13 cellular contexts compared by ENCODE assay signal in genomic region chr9:68318209-68318608, GRCh38. TPM values are rescaled to one million over a fixed set of nuclear protein-coding genes. Genes with fewer than 3 reads are reported as not detected.
DNase-seq lines count a peak whose midpoint lies in the region; ATAC-seq and TF ChIP-seq lines count a peak whose summit lies in the region.
"Not testable (repeated sequence)": the region's sequence is repeated elsewhere in the genome, so short reads cannot be mapped to it uniquely, and the experiment has no call there.
"Had no signal": no experiment of that assay in that cellular context is flagged by ENCODE, and none has a peak within 500 bp of the region (broad histone marks: within the 10 kb centered on the region; RNA-seq: fewer than 3 reads in every experiment).

No MANE protein-coding gene starts in this region.

- H3K27ac Mint-ChIP-seq in CD4-positive, alpha-beta T cell; activated CD8-positive, alpha-beta T cell treated with anti-CD3 and anti-CD28 coated beads for 36 hours; activated T-helper 17 cell treated with anti-CD3 and anti-CD28 coated beads, Interleukin-2, amount 50 U/mL, for 72 hours; endodermal cell; natural killer cell treated with Interleukin-12 subunit alpha and Interleukin-12 subunit beta and Interleukin-15 and Interleukin-18, amount 100 ng/mL, for 72 hours; stimulated activated naive CD8-positive, alpha-beta T cell treated with anti-CD3 and anti-CD28 coated beads, Interleukin-15, amount 100 ng/mL, for 72 hours: not testable (repeated sequence)

- WGBS in endodermal cell (ENCODE audit: insufficient coverage in 1 of 2, insufficient read length in 1 of 2), 2 experiments, result 67 to 80% methylated on average over 3 to 7 of the region's 10 CpGs
- 65 to 66% methylated on average over 9 of the region's 10 CpGs for WGBS in aorta, 2 donors

- ATAC-seq in CD4-positive, alpha-beta T cell (ENCODE audit: poor library complexity), result peak; percentile 46
- peak; percentile 57 for ATAC-seq in activated CD8-positive, alpha-beta T cell treated with anti-CD3 and anti-CD28 coated beads for 36 hours
- ATAC-seq in activated T-helper 17 cell treated with anti-CD3 and anti-CD28 coated beads, Interleukin-2, amount 50 U/mL, for 72 hours (replicated peaks), result peak; percentile 61
- ATAC-seq in natural killer cell treated with Interleukin-12 subunit alpha and Interleukin-12 subunit beta and Interleukin-15 and Interleukin-18, amount 100 ng/mL, for 72 hours, result peak; percentile 56 to 63
- peak; percentile 44 for ATAC-seq in stimulated activated naive CD8-positive, alpha-beta T cell treated with anti-CD3 and anti-CD28 coated beads, Interleukin-15, amount 100 ng/mL, for 72 hours
- ATAC-seq in aorta (ENCODE audit: low FRiP score), result peak; percentile 66

- H3K36me3 ChIP-seq in endodermal cell (ENCODE audit: control insufficient read depth, insufficient read depth, low read length); aorta (ENCODE audit: control insufficient read depth in 1 of 2, insufficient read depth in 2 of 2, low read length in 1 of 2): not testable (repeated sequence)

- H3K4me3 ChIP-seq in endodermal cell (ENCODE audit: low read length); aorta (ENCODE audit: low read length in 2 of 2): not testable (repeated sequence)

- intact Hi-C loops in CD4-positive, alpha-beta T cell (cut with DNase I, micrococcal nuclease); activated CD8-positive, alpha-beta T cell treated with anti-CD3 and anti-CD28 coated beads for 36 hours (cut with micrococcal nuclease); aorta (cut with DNase I): not testable (repeated sequence)

- CTCF ChIA-PET in CD4-positive, alpha-beta T cell (lab: Charles Lee); activated CD8-positive, alpha-beta T cell treated with anti-CD3 and anti-CD28 coated beads for 36 hours (lab: Charles Lee): not testable (repeated sequence)

- not testable (repeated sequence) for DNase-seq in CD4-positive, alpha-beta T cell; activated CD8-positive, alpha-beta T cell treated with anti-CD3 and anti-CD28 coated beads for 36 hours; natural killer cell treated with Interleukin-12 subunit alpha and Interleukin-12 subunit beta and Interleukin-15 and Interleukin-18, amount 100 ng/mL, for 72 hours (ENCODE audit: low spot score); stimulated activated naive CD8-positive, alpha-beta T cell treated with anti-CD3 and anti-CD28 coated beads, Interleukin-15, amount 100 ng/mL, for 72 hours; aorta
- peak; percentile 4 for DNase-seq in endodermal cell

- H3K9ac ChIP-seq in endodermal cell (ENCODE audit: extremely low read depth, low read length, poor library complexity, severe bottlenecking), result not testable (repeated sequence)

- H3K27ac ChIP-seq in CD4-positive, alpha-beta T cell (ENCODE audit: low read depth, low read length); endodermal cell (ENCODE audit: low read depth, low read length); aorta (ENCODE audit: low read depth in 1 of 2, low read length in 2 of 2): not testable (repeated sequence)

- H3K27me3 Mint-ChIP-seq in CD4-positive, alpha-beta T cell; activated CD8-positive, alpha-beta T cell treated with anti-CD3 and anti-CD28 coated beads for 36 hours; activated T-helper 17 cell treated with anti-CD3 and anti-CD28 coated beads, Interleukin-2, amount 50 U/mL, for 72 hours; natural killer cell treated with Interleukin-12 subunit alpha and Interleukin-12 subunit beta and Interleukin-15 and Interleukin-18, amount 100 ng/mL, for 72 hours; stimulated activated naive CD8-positive, alpha-beta T cell treated with anti-CD3 and anti-CD28 coated beads, Interleukin-15, amount 100 ng/mL, for 72 hours: not testable (repeated sequence)
- peaks cover 11% of the 10 kb centered on the region for H3K27me3 Mint-ChIP-seq in endodermal cell (ENCODE audit: insufficient read depth)

- H3K9me3 Mint-ChIP-seq in CD4-positive, alpha-beta T cell; activated CD8-positive, alpha-beta T cell treated with anti-CD3 and anti-CD28 coated beads for 36 hours; activated T-helper 17 cell treated with anti-CD3 and anti-CD28 coated beads, Interleukin-2, amount 50 U/mL, for 72 hours; endodermal cell; natural killer cell treated with Interleukin-12 subunit alpha and Interleukin-12 subunit beta and Interleukin-15 and Interleukin-18, amount 100 ng/mL, for 72 hours; stimulated activated naive CD8-positive, alpha-beta T cell treated with anti-CD3 and anti-CD28 coated beads, Interleukin-15, amount 100 ng/mL, for 72 hours: not testable (repeated sequence)

- TF ChIP-seq CTCF in CD4-positive, alpha-beta T cell (IDR thresholded peaks at IDR 0.05); activated CD8-positive, alpha-beta T cell treated with anti-CD3 and anti-CD28 coated beads for 36 hours (IDR thresholded peaks at IDR 0.05); endodermal cell (conservative IDR thresholded peaks at IDR 0.05): not testable (repeated sequence)

- H3K4me1 Mint-ChIP-seq in CD4-positive, alpha-beta T cell (ENCODE audit: low read depth); activated CD8-positive, alpha-beta T cell treated with anti-CD3 and anti-CD28 coated beads for 36 hours (ENCODE audit: low read depth); activated T-helper 17 cell treated with anti-CD3 and anti-CD28 coated beads, Interleukin-2, amount 50 U/mL, for 72 hours; endodermal cell; natural killer cell treated with Interleukin-12 subunit alpha and Interleukin-12 subunit beta and Interleukin-15 and Interleukin-18, amount 100 ng/mL, for 72 hours (ENCODE audit: low read depth in 2 of 2); stimulated activated naive CD8-positive, alpha-beta T cell treated with anti-CD3 and anti-CD28 coated beads, Interleukin-15, amount 100 ng/mL, for 72 hours: not testable (repeated sequence)

- not testable (repeated sequence) for H3K9me3 ChIP-seq in CD4-positive, alpha-beta T cell (ENCODE audit: control insufficient read depth, low read length); endodermal cell (ENCODE audit: control insufficient read depth, low read length); aorta (ENCODE audit: control insufficient read depth, low read length)

- POLR2A ChIA-PET in CD4-positive, alpha-beta T cell (lab: Charles Lee); activated CD8-positive, alpha-beta T cell treated with anti-CD3 and anti-CD28 coated beads for 36 hours (lab: Charles Lee): not testable (repeated sequence)

- not testable (repeated sequence) for H3K4me1 ChIP-seq in endodermal cell (ENCODE audit: control insufficient read depth, insufficient read depth, low read length); aorta (ENCODE audit: control insufficient read depth in 1 of 2, insufficient read depth in 2 of 2, low read length in 2 of 2)

- H3K27me3 ChIP-seq in CD4-positive, alpha-beta T cell (ENCODE audit: control insufficient read depth, insufficient read depth, low read length); aorta (ENCODE audit: control insufficient read depth in 1 of 2, insufficient read depth in 2 of 2, low read length in 1 of 2): not testable (repeated sequence)
- peaks cover 11% of the 10 kb centered on the region for H3K27me3 ChIP-seq in endodermal cell (ENCODE audit: control insufficient read depth, insufficient read depth, low read length, poor library complexity, severe bottlenecking)

- H3K36me3 Mint-ChIP-seq in CD4-positive, alpha-beta T cell (ENCODE audit: low read depth); activated CD8-positive, alpha-beta T cell treated with anti-CD3 and anti-CD28 coated beads for 36 hours (ENCODE audit: low read depth); activated T-helper 17 cell treated with anti-CD3 and anti-CD28 coated beads, Interleukin-2, amount 50 U/mL, for 72 hours (ENCODE audit: low read depth); endodermal cell (ENCODE audit: low read depth); natural killer cell treated with Interleukin-12 subunit alpha and Interleukin-12 subunit beta and Interleukin-15 and Interleukin-18, amount 100 ng/mL, for 72 hours: not testable (repeated sequence)

- H3K4me3 Mint-ChIP-seq in CD4-positive, alpha-beta T cell; activated CD8-positive, alpha-beta T cell treated with anti-CD3 and anti-CD28 coated beads for 36 hours; activated T-helper 17 cell treated with anti-CD3 and anti-CD28 coated beads, Interleukin-2, amount 50 U/mL, for 72 hours; endodermal cell; natural killer cell treated with Interleukin-12 subunit alpha and Interleukin-12 subunit beta and Interleukin-15 and Interleukin-18, amount 100 ng/mL, for 72 hours; stimulated activated naive CD8-positive, alpha-beta T cell treated with anti-CD3 and anti-CD28 coated beads, Interleukin-15, amount 100 ng/mL, for 72 hours: not testable (repeated sequence)

RNA-seq across cellular contexts. Expression of gene FOXD4L3, which starts 15.5 kb away (rescaled TPM):
- total RNA-seq in CD4-positive, alpha-beta T cell, result not detected
- total RNA-seq in activated CD8-positive, alpha-beta T cell treated with anti-CD3 and anti-CD28 coated beads for 36 hours, result under 1 TPM in 1 of 2 experiments, not detected in 1; 0.14 TPM
- under 1 TPM in 1 of 2 donors, not detected in 1; 0.16 TPM for total RNA-seq in activated T-helper 17 cell treated with anti-CD3 and anti-CD28 coated beads, Interleukin-2, amount 50 U/mL, for 72 hours
- under 1 TPM in 1 of 2 donors, not detected in 1; 0.15 TPM for total RNA-seq in endodermal cell
- polyA plus RNA-seq in endodermal cell (2013, experiment 1 of 2), result not detected
- not detected for polyA plus RNA-seq in endodermal cell (2013, experiment 2 of 2)
- total RNA-seq in natural killer cell treated with Interleukin-12 subunit alpha and Interleukin-12 subunit beta and Interleukin-15 and Interleukin-18, amount 100 ng/mL, for 72 hours, result not detected
- total RNA-seq in aorta, result not detected
- polyA plus RNA-seq in aorta, result not detected
- total RNA-seq: Daoy, GM23248, H4, HepG2 had no signal
- polyA plus RNA-seq: BJ; CD4-positive, alpha-beta memory T cell; GM23248 had no signal

RNA-seq across cellular contexts. Expression of gene PGM5, which starts 38.2 kb away (rescaled TPM):
- not detected for total RNA-seq in CD4-positive, alpha-beta T cell
- not detected for total RNA-seq in activated CD8-positive, alpha-beta T cell treated with anti-CD3 and anti-CD28 coated beads for 36 hours
- total RNA-seq in activated T-helper 17 cell treated with anti-CD3 and anti-CD28 coated beads, Interleukin-2, amount 50 U/mL, for 72 hours, result not detected
- total RNA-seq in endodermal cell, result under 1 TPM; 0.33 to 0.64 TPM
- 1.9 TPM for polyA plus RNA-seq in endodermal cell (2013, experiment 1 of 2)
- 2.4 TPM for polyA plus RNA-seq in endodermal cell (2013, experiment 2 of 2)
- not detected for total RNA-seq in natural killer cell treated with Interleukin-12 subunit alpha and Interleukin-12 subunit beta and Interleukin-15 and Interleukin-18, amount 100 ng/mL, for 72 hours
- 100 to 1,000 TPM; 118 to 124 TPM for total RNA-seq in aorta
- polyA plus RNA-seq in aorta, result 10 to 100 TPM; 33.7 to 39.7 TPM
- total RNA-seq: CD4-positive, alpha-beta memory T cell; HepG2 had no signal
- polyA plus RNA-seq: CD4-positive, alpha-beta memory T cell; HepG2 had no signal

Comparison
In these comparisons a context has a peak if more than half of its experiments do, and no peak if none do; other contexts are left out.
1. RNA of gene PGM5, which starts 38.2 kb away (total RNA-seq): 118 to 124 TPM in aorta; 0.33 to 0.64 TPM in endodermal cell, not detected in CD4-positive, alpha-beta T cell, not detected in activated CD8-positive, alpha-beta T cell treated with anti-CD3 and anti-CD28 coated beads for 36 hours, not detected in activated T-helper 17 cell treated with anti-CD3 and anti-CD28 coated beads, Interleukin-2, amount 50 U/mL, for 72 hours and not detected in natural killer cell treated with Interleukin-12 subunit alpha and Interleukin-12 subunit beta and Interleukin-15 and Interleukin-18, amount 100 ng/mL, for 72 hours; every median in the first group is over 10 times any median in the second.
2. Peak in every context shown above with its lines, with median percentiles within 50 percentile points of each other: ATAC-seq.